Comparison of ENCODE assay signal across 32 cellular contexts in genomic region chr14:51824191-51824590, GRCh38.
"Had no signal": no experiment of that assay in that cellular context is flagged by ENCODE, and none has a peak within 500 bp of the region (broad histone marks: within the 10 kb centered on the region; RNA-seq: fewer than 3 reads in every experiment).

No MANE protein-coding gene starts in this region.

- H3K4me2 ChIP-seq: neural progenitor cell, smooth muscle cell had no signal

- H3K9me3 Mint-ChIP-seq: natural killer cell; nephron; neural progenitor cell; stimulated activated memory B cell treated with anti-CD40 and anti-IgM and Interleukin-4, amounts not matched to agents 10 μg/mL and 1 μg/mL and 100 μg/mL, for 72 hours; stimulated activated naive CD8-positive, alpha-beta T cell treated with anti-CD3 and anti-CD28 coated beads, Interleukin-15, amount 100 ng/mL, for 72 hours; type B pancreatic cell had no signal

- H2AFZ ChIP-seq: neural progenitor cell, parathyroid adenoma had no signal

- H3K36me3 ChIP-seq: neural progenitor cell, ovary, right lobe of liver, sigmoid colon, spleen, suprapubic skin, tibial artery, transverse colon, upper lobe of right lung, uterus had no signal

- H3K9ac ChIP-seq: neural progenitor cell, parathyroid adenoma had no signal

- H3K4me1 Mint-ChIP-seq: nephron; stimulated activated naive CD8-positive, alpha-beta T cell treated with anti-CD3 and anti-CD28 coated beads, Interleukin-15, amount 100 ng/mL, for 72 hours had no signal

- H3K27ac ChIP-seq: neural progenitor cell, ovary, parathyroid adenoma, psoas muscle, right lobe of liver, skin epidermis, spleen, suprapubic skin, testis, tibial artery, upper lobe of right lung had no signal

- H3K27me3 Mint-ChIP-seq: stimulated activated memory B cell treated with anti-CD40 and anti-IgM and Interleukin-4, amounts not matched to agents 10 μg/mL and 1 μg/mL and 100 μg/mL, for 72 hours; stimulated activated naive CD8-positive, alpha-beta T cell treated with anti-CD3 and anti-CD28 coated beads, Interleukin-15, amount 100 ng/mL, for 72 hours; type B pancreatic cell had no signal

- ATAC-seq: natural killer cell; psoas muscle; right cardiac atrium; right lobe of liver; stimulated activated memory B cell treated with anti-CD40 and anti-IgM and Interleukin-4, amounts not matched to agents 10 μg/mL and 1 μg/mL and 100 μg/mL, for 72 hours; stimulated activated naive CD8-positive, alpha-beta T cell treated with anti-CD3 and anti-CD28 coated beads, Interleukin-15, amount 100 ng/mL, for 72 hours; stimulated activated naive CD8-positive, alpha-beta T cell treated with anti-CD3 and anti-CD28 coated beads, Interleukin-15, Interleukin-2, amounts not matched to agents 100 U/mL and 50 U/mL, for 24 hours; upper lobe of right lung had no signal

- H3K4me3 ChIP-seq: neural progenitor cell, ovary, psoas muscle, right lobe of liver, sigmoid colon, skin epidermis, smooth muscle cell, spleen, suprapubic skin, testis, tibial artery, transverse colon, upper lobe of right lung, uterus had no signal

- H3K9me3 ChIP-seq: ovary, psoas muscle, right lobe of liver, sigmoid colon, spleen, suprapubic skin, testis, tibial artery, transverse colon, upper lobe of right lung, uterus had no signal

- H3K4me1 ChIP-seq: parathyroid adenoma, psoas muscle, right lobe of liver, suprapubic skin, testis, tibial artery, transverse colon, upper lobe of right lung, uterus had no signal

- H3K27ac Mint-ChIP-seq: natural killer cell; neural progenitor cell; progenitor cell of endocrine pancreas; stimulated activated memory B cell treated with anti-CD40 and anti-IgM and Interleukin-4, amounts not matched to agents 10 μg/mL and 1 μg/mL and 100 μg/mL, for 72 hours; stimulated activated naive CD8-positive, alpha-beta T cell treated with anti-CD3 and anti-CD28 coated beads, Interleukin-15, amount 100 ng/mL, for 72 hours; type B pancreatic cell had no signal

- H3K36me3 Mint-ChIP-seq: natural killer cell; neural progenitor cell; stimulated activated memory B cell treated with anti-CD40 and anti-IgM and Interleukin-4, amounts not matched to agents 10 μg/mL and 1 μg/mL and 100 μg/mL, for 72 hours; type B pancreatic cell had no signal

- H3K27me3 ChIP-seq: neural progenitor cell, ovary, right lobe of liver, sigmoid colon, suprapubic skin, testis, tibial artery, transverse colon, upper lobe of right lung, uterus had no signal

- H3K79me2 ChIP-seq: parathyroid adenoma had no signal

- H3K4me3 Mint-ChIP-seq: nephron; neural progenitor cell; stimulated activated memory B cell treated with anti-CD40 and anti-IgM and Interleukin-4, amounts not matched to agents 10 μg/mL and 1 μg/mL and 100 μg/mL, for 72 hours; stimulated activated naive CD8-positive, alpha-beta T cell treated with anti-CD3 and anti-CD28 coated beads, Interleukin-15, amount 100 ng/mL, for 72 hours; type B pancreatic cell had no signal

- DNase-seq: natural killer cell; occipital lobe; ovary; posterior cingulate gyrus; psoas muscle; right cardiac atrium; right lobe of liver; sigmoid colon; spleen; stimulated activated CD4-positive, alpha-beta T cell treated with anti-CD3 and anti-CD28 coated beads, Interleukin-12 subunit alpha, Interleukin-12 subunit beta, amount 100 ng/mL, for 4 hours; stimulated activated CD4-positive, alpha-beta T cell treated with anti-CD3 and anti-CD28 coated beads, Interleukin-1b, Interleukin-23, amount 100 ng/mL, for 48 hours; stimulated activated CD4-positive, alpha-beta T cell treated with anti-CD3 and anti-CD28 coated beads, Interleukin-4, amount 100 ng/mL, for 1 hour; stimulated activated CD4-positive, alpha-beta T cell treated with anti-CD3 and anti-CD28 coated beads, Interleukin-4, amount 100 ng/mL, for 4 hours; stimulated activated CD8-positive, alpha-beta memory T cell treated with anti-CD3 and anti-CD28 coated beads, Interleukin-4, amount 100 ng/mL, for 48 hours; stimulated activated naive CD4-positive, alpha-beta T cell; stimulated activated naive CD8-positive, alpha-beta T cell treated with anti-CD3 and anti-CD28 coated beads, Interleukin-15, amount 100 ng/mL, for 72 hours; stimulated activated naive CD8-positive, alpha-beta T cell treated with anti-CD3 and anti-CD28 coated beads, Interleukin-15, Interleukin-2, amounts not matched to agents 100 U/mL and 50 U/mL, for 24 hours; substantia nigra; testis; tibial artery; transverse colon; upper lobe of right lung; uterus had no signal
